ENCODE assay signal across 11 cellular contexts in genomic region chr1:36034692-36035091, GRCh38. TPM values are rescaled to one million over a fixed set of nuclear protein-coding genes. Genes with fewer than 3 reads are reported as not detected.
A peak's percentile ranks its signal among the peaks of the same experiment; 100 is the strongest.
DNase-seq lines count a peak whose midpoint lies in the region; ATAC-seq and TF ChIP-seq lines count a peak whose summit lies in the region.
"Had no signal": no experiment of that assay in that cellular context is flagged by ENCODE, and none has a peak within 500 bp of the region (broad histone marks: within the 10 kb centered on the region; RNA-seq: fewer than 3 reads in every experiment).

No MANE protein-coding gene starts in this region.

- H3K36me3 ChIP-seq in naive thymus-derived CD4-positive, alpha-beta T cell (ENCODE audit: control insufficient read depth in 2 of 3, insufficient read depth in 3 of 3, low read length in 3 of 3): peaks cover under 1 to 33% (median 9%) of the 10 kb centered on the region in 3 experiments

- H3K4me1 Mint-ChIP-seq in naive thymus-derived CD4-positive, alpha-beta T cell: peaks cover 0 to 6% (median 0%) of the 10 kb centered on the region in 7 donors

- H3K4me3 Mint-ChIP-seq in naive thymus-derived CD4-positive, alpha-beta T cell: no peak overlapping the region

- H3K9me3 ChIP-seq in naive thymus-derived CD4-positive, alpha-beta T cell (ENCODE audit: control insufficient read depth in 2 of 3, low read length in 3 of 3): no peaks in the 10 kb centered on the region

- TF ChIP-seq CTCF in cardiac fibroblast (IDR thresholded peaks at IDR 0.05; ENCODE audit: low read depth, low read length): no peak

- DNase-seq in EH (ENCODE audit: low read depth) (peak; percentile 64), MV-4-11 (lab: John Stamatoyannopoulos, UW) (peak; percentile 84), cardiac fibroblast (ENCODE audit: low read depth in 2 of 2) (peak; percentile 42 to 80), activated T-cell treated with anti-CD3 and anti-CD28 coated beads for 4 hours (no peak), NCI-H1436 (lab: John Stamatoyannopoulos, UW) (no peak)
- DNase-seq in naive thymus-derived CD4-positive, alpha-beta T cell: no peak
- DNase-seq: activated CD4-positive, alpha-beta T cell treated with anti-CD3 and anti-CD28 coated beads, Interleukin-2, amount 50 U/mL, for 4 hours; NCI-H69; stimulated activated CD4-positive, alpha-beta T cell treated with anti-CD3 and anti-CD28 coated beads, Interleukin-12 subunit alpha, Interleukin-12 subunit beta, amount 100 ng/mL, for 4 hours had no signal

- H3K36me3 Mint-ChIP-seq in naive thymus-derived CD4-positive, alpha-beta T cell: peaks cover 0 to 49% (median 34%) of the 10 kb centered on the region in 5 donors

- H3K4me3 ChIP-seq in cardiac fibroblast (replicated peaks in 1 of 2; ENCODE audit: low read depth in 2 of 2, low read length in 2 of 2): no peak overlapping the region
- H3K4me3 ChIP-seq in naive thymus-derived CD4-positive, alpha-beta T cell (ENCODE audit: low read length): no peak overlapping the region

- no peaks in the 10 kb centered on the region for H3K9me3 Mint-ChIP-seq in naive thymus-derived CD4-positive, alpha-beta T cell

- no peak overlapping the region for H3K27ac ChIP-seq in naive thymus-derived CD4-positive, alpha-beta T cell (ENCODE audit: low read depth, low read length)

- intact Hi-C loops in naive thymus-derived CD4-positive, alpha-beta T cell (cut with micrococcal nuclease): no loop called here

- no peaks in the 10 kb centered on the region for H3K27me3 Mint-ChIP-seq in naive thymus-derived CD4-positive, alpha-beta T cell

- ATAC-seq in naive thymus-derived CD4-positive, alpha-beta T cell: peak; percentile 64
- no peak for ATAC-seq in GM18502 (IDR thresholded peaks at IDR 0.05; ENCODE audit: poor library complexity, unreplicated experiment)
- no peak for ATAC-seq in GM21723 (IDR thresholded peaks at IDR 0.05; ENCODE audit: unreplicated experiment)

- H3K27ac Mint-ChIP-seq in naive thymus-derived CD4-positive, alpha-beta T cell: peak overlapping the region in 1 of 9 donors; percentile 58

- H3K4me1 ChIP-seq in naive thymus-derived CD4-positive, alpha-beta T cell (ENCODE audit: control insufficient read depth in 2 of 2, insufficient read depth in 2 of 2, low read length in 2 of 2): no peaks in the 10 kb centered on the region

- CTCF ChIA-PET in naive thymus-derived CD4-positive, alpha-beta T cell (lab: Charles Lee): no interaction called here

- no peaks in the 10 kb centered on the region for H3K27me3 ChIP-seq in naive thymus-derived CD4-positive, alpha-beta T cell (ENCODE audit: control insufficient read depth in 2 of 2, insufficient read depth in 2 of 2, low read length in 2 of 2)

- POLR2A ChIA-PET in naive thymus-derived CD4-positive, alpha-beta T cell (lab: Charles Lee): no interaction called here

RNA-seq across cellular contexts. Expression of gene TEKT2, which starts 49.2 kb away (rescaled TPM):
- under 1 TPM in 2 of 5 experiments, not detected in 3; 0.71 to 0.93 TPM for total RNA-seq in naive thymus-derived CD4-positive, alpha-beta T cell
- not detected for polyA plus RNA-seq in naive thymus-derived CD4-positive, alpha-beta T cell

RNA-seq across cellular contexts. Expression of gene ADPRS, which starts 54.0 kb away (rescaled TPM):
- 10 to 100 TPM; 18.0 to 30.2 (median 24.2) TPM for total RNA-seq in naive thymus-derived CD4-positive, alpha-beta T cell
- 10 to 100 TPM; 18.3 to 35.4 TPM for polyA plus RNA-seq in naive thymus-derived CD4-positive, alpha-beta T cell

Comparison
In these comparisons a context has a peak if more than half of its experiments do, and no peak if none do; other contexts are left out.
1. DNase-seq: peak in EH (single experiment), MV-4-11 (single experiment) and cardiac fibroblast (2 of 2); none in naive thymus-derived CD4-positive, alpha-beta T cell (0 of 9), activated T-cell treated with anti-CD3 and anti-CD28 coated beads for 4 hours (single experiment) and NCI-H1436 (single experiment).